ENCODE assay signal across 8 cellular contexts in genomic region chr11:113876074-113876797, GRCh38. TPM values are rescaled to one million over a fixed set of nuclear protein-coding genes. Genes with fewer than 3 reads are reported as not detected.
A peak's percentile ranks its signal among the peaks of the same experiment; 100 is the strongest.
DNase-seq lines count a peak whose midpoint lies in the region; ATAC-seq and TF ChIP-seq lines count a peak whose summit lies in the region.

No MANE protein-coding gene starts in this region.

- in situ Hi-C loops in astrocyte of the spinal cord (cut with HindIII; ENCODE audit: low sequenced_read_pairs) = no loop called here

- H3K27me3 ChIP-seq in heart left ventricle (no peaks in the 10 kb centered on the region), lung (ENCODE audit: control insufficient read depth, insufficient read depth) (no peaks in the 10 kb centered on the region), vagina (no peaks in the 10 kb centered on the region)

- no peak for DNase-seq in heart left ventricle
- no peak for DNase-seq in Right ventricle myocardium superior
- no peak for DNase-seq in astrocyte of the spinal cord (ENCODE audit: low read depth, low spot score)
- no peak for DNase-seq in lung (ENCODE audit: low spot score)
- peak in 1 of 2 donors; percentile 88 for DNase-seq in vagina (ENCODE audit: extremely low spot score in 2 of 2)
- no peak for DNase-seq in AG08395 (ENCODE audit: low spot score)
- no peak for DNase-seq in NCI-H2081 treated with DMSO at 0.1 percent for 48 hours (lab: John Stamatoyannopoulos, UW)
- no peak for DNase-seq in globus pallidus (ENCODE audit: low spot score)

- H3K27ac ChIP-seq in heart left ventricle = peak overlapping the region; percentile 81 to 99 (median 96)
- peak overlapping the region; percentile 96 to 97 for H3K27ac ChIP-seq in lung (ENCODE audit: low read depth in 1 of 2, low read length in 1 of 2)
- H3K27ac ChIP-seq in vagina = peak overlapping the region; percentile 89

- H3K36me3 ChIP-seq in heart left ventricle = no peaks in the 10 kb centered on the region
- no peaks in the 10 kb centered on the region for H3K36me3 ChIP-seq in lung (ENCODE audit: control insufficient read depth in 2 of 2, insufficient read depth in 2 of 2, low read length in 2 of 2)
- H3K36me3 ChIP-seq in vagina = no peaks in the 10 kb centered on the region

- TF ChIP-seq CTCF in heart left ventricle (IDR thresholded peaks at IDR 0.05) (no peak), astrocyte of the spinal cord (IDR thresholded peaks at IDR 0.05; ENCODE audit: low read depth, low read length) (no peak), lung (IDR thresholded peaks at IDR 0.05; ENCODE audit: control extremely low read depth, extremely low read depth) (no peak), vagina (IDR thresholded peaks at IDR 0.05) (no peak)

- TF ChIP-seq POLR2A in heart left ventricle (IDR thresholded peaks at IDR 0.05) (no peak), vagina (IDR thresholded peaks at IDR 0.05) (no peak)

- H3K4me1 ChIP-seq in heart left ventricle (peaks cover 0 to 40% (median 13%) of the 10 kb centered on the region in 12 donors), lung (ENCODE audit: control insufficient read depth in 2 of 2, insufficient read depth in 2 of 2, low read length in 2 of 2) (peaks cover 4 to 6% of the 10 kb centered on the region in 2 donors), vagina (peaks cover 32% of the 10 kb centered on the region)

- H3K9me3 ChIP-seq in heart left ventricle (no peaks in the 10 kb centered on the region), lung (ENCODE audit: control insufficient read depth in 2 of 2, insufficient read depth in 1 of 2, low read length in 1 of 2) (no peaks in the 10 kb centered on the region), vagina (no peaks in the 10 kb centered on the region)

- intact Hi-C loops in heart left ventricle (cut with DNase I) (loop anchor here in 1 of 10 donors (10.0 kb wide), 1 partner anchor 299 kb away; no protein-coding TSS in a partner anchor), Right ventricle myocardium superior (cut with DNase I) (loop anchor here (10.0 kb wide), 1 partner anchor 71 kb away; no protein-coding TSS in a partner anchor), vagina (cut with DNase I) (no loop called here)

- WGBS in heart left ventricle, 4 donors = 81 to 84% (median 82%) methylated on average over 24 of the region's 24 CpGs
- 79 to 84% methylated on average over 24 of the region's 24 CpGs for WGBS in lung, 2 donors

- ATAC-seq in heart left ventricle = no peak
- ATAC-seq in Right ventricle myocardium superior (ENCODE audit: poor library complexity) = no peak
- ATAC-seq in lung (ENCODE audit: insufficient read depth, low FRiP score) = no peak

- H3K4me3 ChIP-seq in heart left ventricle = peak overlapping the region; percentile 35 to 90 (median 79)
- peak overlapping the region; percentile 62 for H3K4me3 ChIP-seq in astrocyte of the spinal cord (ENCODE audit: low read depth, low read length)
- H3K4me3 ChIP-seq in lung = no peak overlapping the region
- peak overlapping the region; percentile 74 to 98 for H3K4me3 ChIP-seq in vagina

RNA-seq across cellular contexts. Expression of gene USP28, which starts 0.9 kb away (rescaled TPM):
- total RNA-seq in heart left ventricle (100 to 1,000 TPM in 8 of 9 donors, 10 to 100 TPM in 1; 86.7 to 172 (median 124) TPM), Right ventricle myocardium superior (136 TPM), lung (10 to 100 TPM; 19.3 to 45.3 TPM), vagina (12.3 TPM)
- polyA plus RNA-seq in heart left ventricle (10 to 100 TPM; 28.8 to 86.5 TPM), lung (1 to 10 TPM; 3.5 to 9.2 TPM)

RNA-seq across cellular contexts. Expression of gene HTR3B, which starts 28.4 kb away (rescaled TPM):
- not detected for total RNA-seq in heart left ventricle
- not detected for polyA plus RNA-seq in heart left ventricle
- not detected for total RNA-seq in Right ventricle myocardium superior
- total RNA-seq in lung = not detected
- polyA plus RNA-seq in lung = under 1 TPM in 1 of 2 donors, not detected in 1; 0.03 TPM
- total RNA-seq in vagina = not detected
